ENCODE assay signal across 12 cellular contexts in genomic region chr2:181438298-181438697, GRCh38. TPM values are rescaled to one million over a fixed set of nuclear protein-coding genes. Genes with fewer than 3 reads are reported as not detected.
A peak's percentile ranks its signal among the peaks of the same experiment; 100 is the strongest.
DNase-seq lines count a peak whose midpoint lies in the region; ATAC-seq, FAIRE-seq and TF ChIP-seq lines count a peak whose summit lies in the region.
"Had no signal": no experiment of that assay in that cellular context is flagged by ENCODE, and none has a peak within 500 bp of the region (broad histone marks: within the 10 kb centered on the region; RNA-seq: fewer than 3 reads in every experiment).

No MANE protein-coding gene starts in this region.

- H3F3A ChIP-seq in PC-9 (ENCODE audit: insufficient read depth, low read depth) = no peaks in the 10 kb centered on the region

- no peak overlapping the region for H3K27ac Mint-ChIP-seq in CD8-positive, alpha-beta T cell

- no peaks in the 10 kb centered on the region for H3K9me3 Mint-ChIP-seq in CD8-positive, alpha-beta T cell

- H2AFZ ChIP-seq in PC-9 = no peak overlapping the region

- no peaks in the 10 kb centered on the region for H3K4me1 ChIP-seq in CD8-positive, alpha-beta T cell (ENCODE audit: insufficient read depth, low read length)
- H3K4me1 ChIP-seq in PC-9 (replicated peaks; ENCODE audit: insufficient read depth) = no peaks in the 10 kb centered on the region
- no peaks in the 10 kb centered on the region for H3K4me1 ChIP-seq in kidney (ENCODE audit: control insufficient read depth in 1 of 2, insufficient read depth in 1 of 2, low read depth in 1 of 2, low read length in 2 of 2)
- peaks cover 8% of the 10 kb centered on the region for H3K4me1 ChIP-seq in HAP-1
- H3K4me1 ChIP-seq: SJSA1 had no signal

- CTCF ChIA-PET in CD8-positive, alpha-beta T cell (lab: Charles Lee) = interaction anchor here (0.7 to 2.7 kb wide), 11 partner anchors 8 to 353 kb away, joined by 3 to 20 read pairs (median 3); partner anchors contain the start of gene ITGA4
- CTCF ChIA-PET in PC-9 (lab: Charles Lee) = interaction anchor here (0.7 kb wide), 1 partner anchor 123 kb away, joined by 3 read pairs; no protein-coding TSS in a partner anchor

- H3K27me3 ChIP-seq in CD8-positive, alpha-beta T cell (ENCODE audit: insufficient read depth, low read length) = no peaks in the 10 kb centered on the region
- H3K27me3 ChIP-seq in PC-9 (ENCODE audit: insufficient read depth, low read depth) (no peaks in the 10 kb centered on the region), HAP-1 (ENCODE audit: low read depth) (peaks cover 3% of the 10 kb centered on the region; the same call in 1 of the 2 replicates)
- H3K27me3 ChIP-seq: SJSA1 had no signal

- no peaks in the 10 kb centered on the region for H4K20me1 ChIP-seq in PC-9 (ENCODE audit: insufficient read depth)

- no peak overlapping the region for H3K4me2 ChIP-seq in PC-9

- H3K27me3 Mint-ChIP-seq in CD8-positive, alpha-beta T cell (ENCODE audit: low read depth) = no peaks in the 10 kb centered on the region

- H3K27ac ChIP-seq in CD8-positive, alpha-beta T cell (ENCODE audit: low read depth, low read length) = no peak overlapping the region
- H3K27ac ChIP-seq in PC-9 = no peak overlapping the region
- no peak overlapping the region for H3K27ac ChIP-seq in kidney (ENCODE audit: low read depth in 2 of 2, low read length in 2 of 2)
- H3K27ac ChIP-seq: SJSA1 had no signal

- H3K9me2 ChIP-seq in PC-9 (ENCODE audit: insufficient read depth) = no peaks in the 10 kb centered on the region; the same call in 1 of the 2 replicates

- H3K4me1 Mint-ChIP-seq in CD8-positive, alpha-beta T cell (ENCODE audit: low read depth) = peaks cover 25% of the 10 kb centered on the region

- H3K36me3 Mint-ChIP-seq in CD8-positive, alpha-beta T cell = no peaks in the 10 kb centered on the region

- no peak for ATAC-seq in CD8-positive, alpha-beta T cell
- ATAC-seq in GM19467 (IDR thresholded peaks at IDR 0.05; ENCODE audit: unreplicated experiment) = no peak

- no TSS peak for BruUV-seq in PC-9 (replicated peaks; lab: Mats Ljungman, UMichigan)

- no peak overlapping the region for H3K4me3 ChIP-seq in CD8-positive, alpha-beta T cell (ENCODE audit: low read depth, low read length)
- no peak overlapping the region for H3K4me3 ChIP-seq in PC-9
- H3K4me3 ChIP-seq in foreskin fibroblast (ENCODE audit: low read depth in 1 of 2, low read length in 2 of 2) = no peak overlapping the region
- H3K4me3 ChIP-seq in kidney (ENCODE audit: low read length in 2 of 2) = no peak overlapping the region
- H3K4me3 ChIP-seq in HAP-1 = no peak overlapping the region
- H3K4me3 ChIP-seq: SJSA1 had no signal

- in situ Hi-C loops in HAP-1 (cut with MboI; ENCODE audit: low sequenced_read_pairs) = no loop called here

- H3K79me2 ChIP-seq in PC-9 (ENCODE audit: low read depth) = no peaks in the 10 kb centered on the region

- no peak overlapping the region for H3K9ac ChIP-seq in kidney (ENCODE audit: low read length in 2 of 2)

- intact Hi-C loops in CD8-positive, alpha-beta T cell (cut with DNase I, micrococcal nuclease) = loop anchor here in 1 of 2 experiments (1.0 kb wide), 1 partner anchor 18 kb away; no protein-coding TSS in a partner anchor
- intact Hi-C loops in PC-9 (cut with micrococcal nuclease; ENCODE audit: unreplicated experiment) (no loop called here), kidney (cut with DNase I) (no loop called here)

- FAIRE-seq in GM18507 (lab: Jason Lieb, UNC) (peak; percentile 52), kidney (lab: Jason Lieb, UNC) (no peak)

- H3K36me3 ChIP-seq in CD8-positive, alpha-beta T cell (ENCODE audit: insufficient read depth, low read length) = no peaks in the 10 kb centered on the region
- H3K36me3 ChIP-seq in PC-9 (ENCODE audit: low read depth) (no peaks in the 10 kb centered on the region), kidney (ENCODE audit: control insufficient read depth in 1 of 2, insufficient read depth in 2 of 2, low read length in 2 of 2) (no peaks in the 10 kb centered on the region), HAP-1 (replicated peaks) (no peaks in the 10 kb centered on the region)
- H3K36me3 ChIP-seq: SJSA1 had no signal

- H3K4me3 Mint-ChIP-seq in CD8-positive, alpha-beta T cell = no peak overlapping the region

- no peak for TF ChIP-seq CTCF in CD8-positive, alpha-beta T cell (IDR thresholded peaks at IDR 0.05)
- TF ChIP-seq CTCF in PC-9 (conservative IDR thresholded peaks at IDR 0.05) = peak; percentile 32; the same call in 1 of the 2 replicates
- peak; percentile 18 for TF ChIP-seq CTCF in foreskin fibroblast (IDR thresholded peaks at IDR 0.05; ENCODE audit: low read depth, low read length)
- TF ChIP-seq CTCF in kidney (IDR thresholded peaks at IDR 0.05; ENCODE audit: borderline replicate concordance, extremely low read depth, insufficient read depth) = no peak

- no peaks in the 10 kb centered on the region for H3K9me3 ChIP-seq in CD8-positive, alpha-beta T cell (ENCODE audit: low read length)
- no peaks in the 10 kb centered on the region for H3K9me3 ChIP-seq in PC-9 (ENCODE audit: insufficient read depth, low read depth)
- no peaks in the 10 kb centered on the region for H3K9me3 ChIP-seq in kidney (ENCODE audit: control insufficient read depth in 1 of 2, low read length in 2 of 2)
- H3K9me3 ChIP-seq in HAP-1 = no peaks in the 10 kb centered on the region
- H3K9me3 ChIP-seq: SJSA1 had no signal

- peak in 4 of 7 experiments; percentile 28 to 54 (median 29) for DNase-seq in CD8-positive, alpha-beta T cell
- no peak for DNase-seq in GM18507 (ENCODE audit: extremely low spot score, insufficient read length, low read depth)
- DNase-seq in PC-9 = no peak
- DNase-seq in foreskin fibroblast = no peak
- no peak for DNase-seq in kidney
- DNase-seq in HAP-1 (ENCODE audit: low spot score in 2 of 2) = no peak
- no peak for DNase-seq in AG08396 (ENCODE audit: low spot score)
- DNase-seq: DMS79 treated with DMSO at 0.1 percent for 48 hours; effector memory CD4-positive, alpha-beta T cell; NCI-H1694 treated with DMSO at 0.1 percent for 48 hours had no signal

- POLR2A ChIA-PET in CD8-positive, alpha-beta T cell (lab: Charles Lee) = no interaction called here
- POLR2A ChIA-PET in PC-9 (lab: Charles Lee; ENCODE audit: unreplicated experiment) = no interaction called here

RNA-seq across cellular contexts. Expression of gene ITGA4, which starts 18.9 kb away (rescaled TPM):
- total RNA-seq in CD8-positive, alpha-beta T cell = 100 to 1,000 TPM; 102 TPM
- total RNA-seq in PC-9 (2021) (0.15 and 0.35 TPM in 2 replicates), kidney (23.5 TPM)
- polyA plus RNA-seq in kidney (ENCODE audit: insufficient read depth, low read depth, low replicate concordance) = 0.39 TPM

Comparison
In these comparisons a context has a peak if more than half of its experiments do, and no peak if none do; other contexts are left out.
1. DNase-seq: peak in CD8-positive, alpha-beta T cell (4 of 7); none in GM18507 (single experiment), PC-9 (0 of 2), foreskin fibroblast (0 of 2), kidney (single experiment), HAP-1 (0 of 2) and AG08396 (single experiment).
2. CTCF ChIP-seq: peak in PC-9 (single experiment) and foreskin fibroblast (single experiment); none in CD8-positive, alpha-beta T cell (single experiment) and kidney (single experiment).
3. RNA of gene ITGA4, which starts 18.9 kb away (total RNA-seq): 102 TPM in CD8-positive, alpha-beta T cell and 23.5 TPM in kidney (single experiment); 0.15 to 0.35 TPM in PC-9; every median in the first group is over 10 times any median in the second.